ENCODE assay signal across 14 cellular contexts in genomic region chr3:188316021-188316722, GRCh38.
A peak's percentile ranks its signal among the peaks of the same experiment; 100 is the strongest.
DNase-seq lines count a peak whose midpoint lies in the region; ATAC-seq and TF ChIP-seq lines count a peak whose summit lies in the region.
"Had no signal": no experiment of that assay in that cellular context is flagged by ENCODE, and none has a peak within 500 bp of the region (broad histone marks: within the 10 kb centered on the region; RNA-seq: fewer than 3 reads in every experiment).

No MANE protein-coding gene starts in this region.

- H4K20me1 ChIP-seq in IMR-90 (ENCODE audit: insufficient read depth, low read length): peaks cover 35% of the 10 kb centered on the region

- H2BK15ac ChIP-seq in IMR-90 (ENCODE audit: low read depth, low read length): no peak overlapping the region

- H2BK5ac ChIP-seq in IMR-90 (ENCODE audit: low read depth, low read length, poor library complexity, severe bottlenecking): peak overlapping the region; percentile 34

- TF ChIP-seq POLR2A in IMR-90 (IDR thresholded peaks at IDR 0.05; ENCODE audit: low read depth, low read length) (no peak), suprapubic skin (IDR thresholded peaks at IDR 0.05) (no peak)

- no peak overlapping the region for H2AK5ac ChIP-seq in IMR-90 (ENCODE audit: low read depth, low read length)

- no peak overlapping the region for H3K18ac ChIP-seq in IMR-90 (ENCODE audit: low read depth, low read length)

- POLR2A ChIA-PET in IMR-90 (lab: Charles Lee; ENCODE audit: unreplicated experiment): no interaction called here

- H2BK120ac ChIP-seq in IMR-90 (ENCODE audit: low read depth, low read length): no peak overlapping the region

- no peak overlapping the region for H2AK9ac ChIP-seq in IMR-90 (replicated peaks; ENCODE audit: low read depth, low read length, poor library complexity)

- H3K27me3 ChIP-seq in ACC112 (ENCODE audit: insufficient read depth, low read length) (no peaks in the 10 kb centered on the region), IMR-90 (ENCODE audit: control insufficient read depth, insufficient read depth, low read length) (no peaks in the 10 kb centered on the region), adipocyte (replicated peaks; ENCODE audit: control insufficient read depth, insufficient read depth, low read length) (no peaks in the 10 kb centered on the region), liver (ENCODE audit: control insufficient read depth in 4 of 4, insufficient read depth in 4 of 4, low read length in 3 of 4) (no peaks in the 10 kb centered on the region), suprapubic skin (no peaks in the 10 kb centered on the region)

- no peak overlapping the region for H3K9ac ChIP-seq in IMR-90 (ENCODE audit: low read depth, low read length)
- peak overlapping the region; percentile 38 for H3K9ac ChIP-seq in adipocyte (ENCODE audit: low read length)
- no peak overlapping the region for H3K9ac ChIP-seq in liver (ENCODE audit: low read depth in 1 of 2, low read length in 2 of 2)

- no peak overlapping the region for H3K4me3 ChIP-seq in ACC112 (ENCODE audit: low read depth, low read length)
- H3K4me3 ChIP-seq in IMR-90 (ENCODE audit: insufficient read depth, low read depth, low read length): no peak overlapping the region
- peak overlapping the region; percentile 50 for H3K4me3 ChIP-seq in adipocyte (ENCODE audit: low read length)
- H3K4me3 ChIP-seq in liver (ENCODE audit: low read depth in 1 of 3, low read length in 3 of 3): no peak overlapping the region
- no peak overlapping the region for H3K4me3 ChIP-seq in suprapubic skin
- H3K4me3 ChIP-seq: HAP-1, lower lobe of right lung had no signal

- peaks cover 20% of the 10 kb centered on the region for H3K9me1 ChIP-seq in IMR-90 (ENCODE audit: insufficient read depth, low read length)

- no peak overlapping the region for H4K5ac ChIP-seq in IMR-90 (ENCODE audit: low read depth, low read length)

- H3K9me3 ChIP-seq in IMR-90 (ENCODE audit: control insufficient read depth, insufficient read depth, low read length) (no peaks in the 10 kb centered on the region), adipocyte (ENCODE audit: control insufficient read depth, low read length) (no peaks in the 10 kb centered on the region), liver (ENCODE audit: control insufficient read depth in 4 of 4, low read length in 3 of 4) (no peaks in the 10 kb centered on the region), suprapubic skin (no peaks in the 10 kb centered on the region)
- H3K9me3 ChIP-seq: HAP-1, lower lobe of right lung had no signal

- peak overlapping the region; percentile 52; the same call in 1 of the 2 replicates for H3K4me2 ChIP-seq in IMR-90 (ENCODE audit: low read depth, low read length)

- ATAC-seq in IMR-90 (ENCODE audit: low read depth): no peak

- intact Hi-C loops in IMR-90 (cut with micrococcal nuclease): loop anchor here (2.0 kb wide), 1 partner anchor 15 kb away; no protein-coding TSS in a partner anchor

- H3K79me1 ChIP-seq in IMR-90 (ENCODE audit: low read depth in 1 of 2, low read length in 2 of 2): peaks cover 34 to 53% of the 10 kb centered on the region in 2 experiments

- no peak overlapping the region for H4K8ac ChIP-seq in IMR-90 (ENCODE audit: low read depth in 2 of 2, low read length in 2 of 2)

- H4K91ac ChIP-seq in IMR-90 (ENCODE audit: insufficient read depth, low read depth, low read length): no peak overlapping the region

- TF ChIP-seq CTCF in IMR-90 (conservative IDR thresholded peaks at IDR 0.05; ENCODE audit: low read depth, low read length) (no peak), liver (IDR thresholded peaks at IDR 0.05; ENCODE audit: low read depth, low read length, missing input control) (no peak), suprapubic skin (IDR thresholded peaks at IDR 0.05) (no peak)

- no peaks in the 10 kb centered on the region for H3K36me3 ChIP-seq in ACC112 (ENCODE audit: insufficient read depth, low read length)
- peaks cover under 1% of the 10 kb centered on the region; the same call in 1 of the 2 replicates for H3K36me3 ChIP-seq in IMR-90 (ENCODE audit: control insufficient read depth, insufficient read depth, low read length)
- H3K36me3 ChIP-seq in adipocyte (ENCODE audit: control insufficient read depth, insufficient read depth, low read length, severe bottlenecking): no peaks in the 10 kb centered on the region
- H3K36me3 ChIP-seq in liver (ENCODE audit: control insufficient read depth in 4 of 4, insufficient read depth in 3 of 4, low read depth in 1 of 4, low read length in 3 of 4): no peaks in the 10 kb centered on the region
- no peaks in the 10 kb centered on the region for H3K36me3 ChIP-seq in suprapubic skin
- H3K36me3 ChIP-seq: HAP-1, lower lobe of right lung had no signal

- in situ Hi-C loops in IMR-90 (cut with MboI; ENCODE audit: low sequenced_read_pairs): no loop called here

- H2AFZ ChIP-seq in ACC112 (ENCODE audit: low read length, unreplicated experiment): no peak overlapping the region
- no peak overlapping the region for H2AFZ ChIP-seq in IMR-90 (replicated peaks; ENCODE audit: low read length, poor library complexity)

- H3K4me1 ChIP-seq in ACC112 (ENCODE audit: control insufficient read depth, insufficient read depth, low read length, unreplicated experiment) (peaks cover 35% of the 10 kb centered on the region), IMR-90 (ENCODE audit: control insufficient read depth, insufficient read depth, low read length) (peaks cover 18% of the 10 kb centered on the region), adipocyte (ENCODE audit: control insufficient read depth, insufficient read depth, low read length) (peaks cover 26% of the 10 kb centered on the region), liver (ENCODE audit: control insufficient read depth in 4 of 4, insufficient read depth in 4 of 4, low read length in 3 of 4) (peaks cover 5 to 10% (median 8%) of the 10 kb centered on the region in 4 donors), suprapubic skin (peaks cover 13% of the 10 kb centered on the region)
- H3K4me1 ChIP-seq: HAP-1 had no signal

- H3K79me2 ChIP-seq in ACC112 (ENCODE audit: control insufficient read depth, insufficient read depth, low read length, unreplicated experiment): peaks cover 6% of the 10 kb centered on the region

- no peak for TF ChIP-seq EP300 in suprapubic skin (IDR thresholded peaks at IDR 0.05)

- H2BK20ac ChIP-seq in IMR-90 (ENCODE audit: low read depth, low read length): no peak overlapping the region

- no peak overlapping the region for H3K56ac ChIP-seq in IMR-90 (ENCODE audit: extremely low read depth, insufficient read depth, low read length)

- peak overlapping the region; percentile 34 for H3K27ac ChIP-seq in ACC112 (ENCODE audit: low read depth, low read length)
- H3K27ac ChIP-seq in IMR-90 (ENCODE audit: insufficient read depth, low read length): no peak overlapping the region
- peak overlapping the region; percentile 59 to 69 for H3K27ac ChIP-seq in liver (ENCODE audit: low read depth in 1 of 2, low read length in 2 of 2)
- H3K27ac ChIP-seq in suprapubic skin: no peak overlapping the region
- H3K27ac ChIP-seq: lower lobe of right lung had no signal

- no CpG with 5 or more reads among the region's 6 CpGs for WGBS in IMR-90 (ENCODE audit: extremely low coverage in 2 of 2, insufficient read length in 1 of 2), 2 experiments
- WGBS in liver: 51% methylated on average over 6 of the region's 6 CpGs
- 93% methylated on average over 6 of the region's 6 CpGs for WGBS in suprapubic skin

- DNase-seq in IMR-90 (no peak), adipocyte (ENCODE audit: low read depth) (peak; percentile 73), GM19240 (ENCODE audit: insufficient read length, low spot score) (no peak), suprapubic skin (ENCODE audit: low spot score in 2 of 2) (no peak), hepatic stellate cell (ENCODE audit: low spot score) (no peak), nucleus accumbens (lab: John Stamatoyannopoulos, UW) (no peak)
- DNase-seq: activated naive CD4-positive, alpha-beta T cell treated with anti-CD3 and anti-CD28 coated beads, Interleukin-2, amount 50 U/mL, for 16 hours; central memory CD4-positive, alpha-beta T cell; lower lobe of right lung; NCI-H2107; substantia nigra had no signal

- H3K4ac ChIP-seq in IMR-90 (ENCODE audit: low read depth, low read length): 0 out of 2 replicates have a peak overlapping the region, but pooled peaks have one; percentile 37

- dilution Hi-C loops in IMR-90 (cut with HindIII; ENCODE audit: low sequenced_read_pairs, unreplicated experiment): loop anchor here (25.0 kb wide), 1 partner anchor 579 kb away; the partner anchor contains the start of gene BCL6

- no peak for TF ChIP-seq RAD21 in IMR-90 (IDR thresholded peaks at IDR 0.05; ENCODE audit: low read length)
- peak; percentile 55 for TF ChIP-seq RAD21 in liver (IDR thresholded peaks at IDR 0.05)

- H3K23ac ChIP-seq in IMR-90 (ENCODE audit: low read depth, low read length): no peak overlapping the region

- CTCF ChIA-PET in IMR-90 (lab: Yijun Ruan, JAX): interaction anchor here (0.6 to 1.6 kb wide), 4 partner anchors 14 to 575 kb away, joined by 3 to 5 read pairs (median 4); no protein-coding TSS in a partner anchor

- no peak overlapping the region for H3K14ac ChIP-seq in IMR-90 (replicated peaks; ENCODE audit: low read depth, low read length)

- BruUV-seq in IMR-90 (replicated peaks; lab: Mats Ljungman, UMichigan): no TSS peak

TF ChIP-seq in IMR-90, 13 proteins besides CTCF, POLR2A, EP300 and RAD21 (continues in another document):
- TF ChIP-seq MAFK (IDR thresholded peaks at IDR 0.05; ENCODE audit: low read depth, low read length): no peak
- TF ChIP-seq SMC3 (IDR thresholded peaks at IDR 0.05; ENCODE audit: low read depth, low read length): no peak
- TF ChIP-seq CEBPB (IDR thresholded peaks at IDR 0.05; ENCODE audit: low read depth, low read length): peak; percentile 86
- no peak for TF ChIP-seq BHLHE40 (IDR thresholded peaks at IDR 0.05; ENCODE audit: low read depth, low read length)
- TF ChIP-seq CHD1 (IDR thresholded peaks at IDR 0.05; ENCODE audit: low read depth, low read length): no peak

TF ChIP-seq in liver, 16 proteins besides CTCF, POLR2A, EP300 and RAD21 (continues in another document):
- TF ChIP-seq HNF4A (conservative IDR thresholded peaks at IDR 0.05) (peak; percentile 94 to 97), SP1 (IDR thresholded peaks at IDR 0.05) (peak; percentile 59), TAF1 (conservative IDR thresholded peaks at IDR 0.05) (no peak)

Comparison
In these comparisons a context has a peak if more than half of its experiments do, and no peak if none do; other contexts are left out.
1. H3K27ac ChIP-seq: peak in ACC112 (single experiment) and liver (2 of 2); none in IMR-90 (single experiment) and suprapubic skin (single experiment).